15 cellular contexts compared by ENCODE assay signal in the genomic region with DNA sequence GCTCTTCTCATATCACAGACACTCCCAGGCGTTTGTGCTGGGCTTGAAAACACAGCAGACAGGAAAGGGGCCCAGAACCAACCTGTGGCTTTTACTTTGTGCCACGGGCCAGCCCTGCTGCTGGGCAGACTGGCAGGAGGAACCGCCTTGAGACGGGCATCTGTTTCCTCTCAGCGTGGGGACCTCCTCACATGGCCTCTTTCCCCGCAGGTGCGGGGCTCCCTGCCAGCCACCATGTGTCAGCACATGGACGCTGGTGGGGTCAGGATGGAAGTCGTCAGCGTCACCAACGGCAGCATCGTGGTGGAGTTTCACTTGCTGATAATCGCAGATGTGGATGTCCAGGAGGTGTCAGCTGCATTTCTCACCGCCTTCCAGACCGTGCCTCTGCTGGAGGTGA. TPM values are rescaled to one million over a fixed set of nuclear protein-coding genes. Genes with fewer than 3 reads are reported as not detected.
DNase-seq lines count a peak whose midpoint lies in the region; ATAC-seq and TF ChIP-seq lines count a peak whose summit lies in the region.
"Had no signal": no experiment of that assay in that cellular context is flagged by ENCODE, and none has a peak within 500 bp of the region (broad histone marks: within the 10 kb centered on the region; RNA-seq: fewer than 3 reads in every experiment).

No MANE protein-coding gene starts in this region.

- H3K4me2 ChIP-seq in BLaER1 treated with 17β-estradiol and CSF1 and Interleukin-3, amounts not matched to agents 10 nM and 100 nM = peak overlapping the region; percentile 74 to 99 (median 96)
- peak overlapping the region; percentile 82 for H3K4me2 ChIP-seq in OCI-LY1 (ENCODE audit: low read length)

- peaks cover 20% of the 10 kb centered on the region for H3K4me1 Mint-ChIP-seq in Caco-2 (ENCODE audit: low read depth, unreplicated experiment)

- H3K9me2 ChIP-seq in OCI-LY1 (ENCODE audit: low read depth, low read length) = no peaks in the 10 kb centered on the region

- H3K4me3 ChIP-seq in BLaER1 treated with 17β-estradiol and CSF1 and Interleukin-3, amounts not matched to agents 10 nM and 100 nM = peak overlapping the region in 8 of 10 experiments; percentile 4 to 46 (median 32); a peak in 11 of 20 replicates
- H3K4me3 ChIP-seq in GM12865 (ENCODE audit: low read depth, low read length) = no peak overlapping the region
- H3K4me3 ChIP-seq in OCI-LY1 (ENCODE audit: low read depth, low read length, poor library complexity, severe bottlenecking) = peak overlapping the region; percentile 35
- H3K4me3 ChIP-seq in Caco-2 (ENCODE audit: low read depth, low read length) = no peak overlapping the region
- H3K4me3 ChIP-seq: colonic mucosa, left ventricle myocardium inferior, pancreas had no signal

- peaks cover 46 to 92% (median 79%) of the 10 kb centered on the region in 10 experiments for H3K4me1 ChIP-seq in BLaER1 treated with 17β-estradiol and CSF1 and Interleukin-3, amounts not matched to agents 10 nM and 100 nM
- H3K4me1 ChIP-seq in OCI-LY1 (ENCODE audit: insufficient read depth, low read length, severe bottlenecking) = peaks cover 77% of the 10 kb centered on the region
- H3K4me1 ChIP-seq in Caco-2 = peaks cover 20% of the 10 kb centered on the region
- H3K4me1 ChIP-seq: colonic mucosa, pancreas had no signal

- H3K27me3 Mint-ChIP-seq in Caco-2 (ENCODE audit: insufficient read depth, unreplicated experiment) = no peaks in the 10 kb centered on the region

- no peaks in the 10 kb centered on the region for H3F3A ChIP-seq in OCI-LY1 (ENCODE audit: insufficient read depth, low read length)

- peaks cover 0 to 29% (median 0%) of the 10 kb centered on the region in 11 experiments; a peak in 4 of 22 replicates for H3K27me3 ChIP-seq in BLaER1 treated with 17β-estradiol and CSF1 and Interleukin-3, amounts not matched to agents 10 nM and 100 nM
- H3K27me3 ChIP-seq in OCI-LY1 (ENCODE audit: insufficient read depth, low read length) (peaks cover 14% of the 10 kb centered on the region; the same call in 1 of the 2 replicates), Caco-2 (replicated peaks; ENCODE audit: control insufficient read depth, insufficient read depth, low read length) (no peaks in the 10 kb centered on the region)
- H3K27me3 ChIP-seq: colonic mucosa, pancreas had no signal

- intact Hi-C loops in Caco-2 (cut with micrococcal nuclease; ENCODE audit: unreplicated experiment) = loop anchor here (5.0 kb wide), 1 partner anchor 507 kb away; no protein-coding TSS in a partner anchor
- intact Hi-C loops in cardiac septum (cut with DNase I) = loop anchor here (2.0 to 10.0 kb wide), 3 partner anchors 164 to 507 kb away; partner anchors contain the start of gene C2CD2

- BruUV-seq in Caco-2 (replicated peaks; lab: Mats Ljungman, UMichigan) = no TSS peak

- no peaks in the 10 kb centered on the region for H3K36me3 ChIP-seq in BLaER1 treated with 17β-estradiol and CSF1 and Interleukin-3, amounts not matched to agents 10 nM and 100 nM
- H3K36me3 ChIP-seq in OCI-LY1 (ENCODE audit: insufficient read depth, low read length) (peaks cover 13% of the 10 kb centered on the region; the same call in 1 of the 2 replicates), Caco-2 (ENCODE audit: control insufficient read depth, insufficient read depth, low read length) (no peaks in the 10 kb centered on the region)
- H3K36me3 ChIP-seq: colonic mucosa, left ventricle myocardium inferior, pancreas had no signal

- H2AFZ ChIP-seq in OCI-LY1 (ENCODE audit: low read length) = no peak overlapping the region

- no peaks in the 10 kb centered on the region for H3K79me2 ChIP-seq in OCI-LY1 (ENCODE audit: insufficient read depth, low read length)

- H3K4me3 Mint-ChIP-seq in Caco-2 (ENCODE audit: unreplicated experiment) = no peak overlapping the region

- H3K27ac Mint-ChIP-seq in Caco-2 (ENCODE audit: unreplicated experiment) = no peak overlapping the region

- no peak for TF ChIP-seq CTCF in GM12865 (IDR thresholded peaks at IDR 0.05; ENCODE audit: insufficient read depth, low read depth, low read length, missing control alignments)
- no peak for TF ChIP-seq CTCF in OCI-LY1 (IDR thresholded peaks at IDR 0.05; ENCODE audit: low read length)
- no peak for TF ChIP-seq CTCF in Caco-2 (IDR thresholded peaks at IDR 0.05; ENCODE audit: insufficient read depth in 1 of 2, low read depth in 1 of 2, low read length in 1 of 2, severe bottlenecking in 1 of 2, unreplicated experiment in 1 of 2)

- ATAC-seq in activated CD4-positive, CD25-positive, alpha-beta regulatory T cell treated with anti-CD3 and anti-CD28 coated beads, Interleukin-2, amount 50 U/mL, for 24 hours = no peak
- ATAC-seq: pancreas had no signal

- peaks cover 5% of the 10 kb centered on the region for H3K36me3 Mint-ChIP-seq in Caco-2 (ENCODE audit: insufficient read depth, unreplicated experiment)

- peak overlapping the region in 8 of 11 experiments; percentile 46 to 78 (median 68); a peak in 15 of 22 replicates for H3K27ac ChIP-seq in BLaER1 treated with 17β-estradiol and CSF1 and Interleukin-3, amounts not matched to agents 10 nM and 100 nM
- peak overlapping the region; percentile 95 for H3K27ac ChIP-seq in OCI-LY1 (ENCODE audit: low read depth, low read length, poor library complexity, severe bottlenecking)
- H3K27ac ChIP-seq: colonic mucosa, left ventricle myocardium inferior, pancreas had no signal

- DNase-seq in GM12865 (ENCODE audit: low read depth) (peak; percentile 44), dermis blood vessel endothelial cell (peak; percentile 41), Caco-2 (no peak), AG20443 (ENCODE audit: low spot score) (no peak), cardiac septum (ENCODE audit: low spot score) (no peak)
- DNase-seq: activated gamma-delta T cell; colonic mucosa; left ventricle myocardium inferior; stimulated activated CD4-positive, alpha-beta T cell treated with anti-CD3 and anti-CD28 coated beads, Interleukin-4, amount 100 ng/mL, for 4 hours had no signal

- CTCF ChIA-PET in Caco-2 (lab: Charles Lee) = interaction anchor here (3.2 kb wide), 1 partner anchor 11 kb away, joined by 30 read pairs; no protein-coding TSS in a partner anchor

- H3K9ac ChIP-seq in BLaER1 treated with 17β-estradiol and CSF1 and Interleukin-3, amounts not matched to agents 10 nM and 100 nM = peak overlapping the region in 10 of 11 experiments; percentile 31 to 74 (median 62); a peak in 17 of 22 replicates
- H3K9ac ChIP-seq in OCI-LY1 (ENCODE audit: low read length) = peak overlapping the region; percentile 44; the same call in 1 of the 2 replicates

- H3K9me3 ChIP-seq in BLaER1 treated with 17β-estradiol and CSF1 and Interleukin-3, amounts not matched to agents 10 nM and 100 nM (replicated peaks in 1 of 11) = no peaks in the 10 kb centered on the region
- H3K9me3 ChIP-seq in OCI-LY1 (ENCODE audit: low read length) = no peaks in the 10 kb centered on the region
- H3K9me3 ChIP-seq in Caco-2 = no peaks in the 10 kb centered on the region
- H3K9me3 ChIP-seq: colonic mucosa, left ventricle myocardium inferior, pancreas had no signal

- H3K9me3 Mint-ChIP-seq in Caco-2 (ENCODE audit: unreplicated experiment) = no peaks in the 10 kb centered on the region

- POLR2A ChIA-PET in Caco-2 (lab: Charles Lee) = no interaction called here

- H4K20me1 ChIP-seq in BLaER1 treated with 17β-estradiol and CSF1 and Interleukin-3, amounts not matched to agents 10 nM and 100 nM = peaks cover 0 to 6% (median 0%) of the 10 kb centered on the region in 11 experiments; a peak in 1 of 22 replicates
- no peaks in the 10 kb centered on the region for H4K20me1 ChIP-seq in OCI-LY1 (ENCODE audit: insufficient read depth, low read length)

RNA-seq across cellular contexts. Expression of gene UMODL1, which starts 47.8 kb away (rescaled TPM):
- total RNA-seq in dermis blood vessel endothelial cell (not detected in 2 replicates), Caco-2 (2022) (0.20 and 0.21 TPM in 2 replicates), cardiac septum (not detected)
- total RNA-seq: frontal cortex, temporal lobe had no signal

Comparison
In these comparisons a context has a peak if more than half of its experiments do, and no peak if none do; other contexts are left out.
1. H3K4me3 ChIP-seq: peak in BLaER1 treated with 17β-estradiol and CSF1 and Interleukin-3, amounts not matched to agents 10 nM and 100 nM (8 of 10) and OCI-LY1 (single experiment); none in GM12865 (single experiment) and Caco-2 (single experiment).
2. DNase-seq: peak in GM12865 (single experiment) and dermis blood vessel endothelial cell (single experiment); none in Caco-2 (0 of 2), AG20443 (single experiment) and cardiac septum (single experiment).